ENCODE assay signal across 19 cellular contexts in genomic region chr16:476039-476438, GRCh38.
"Had no signal": no experiment of that assay in that cellular context is flagged by ENCODE, and none has a peak within 500 bp of the region (broad histone marks: within the 10 kb centered on the region; RNA-seq: fewer than 3 reads in every experiment).

No MANE protein-coding gene starts in this region.

- DNase-seq: activated CD4-positive, alpha-beta T cell treated with anti-CD3 and anti-CD28 coated beads, Interleukin-2, amount 50 U/mL, for 1 hour; activated CD4-positive, CD25-positive, alpha-beta regulatory T cell treated with anti-CD3 and anti-CD28 coated beads, Interleukin-2, amount 50 U/mL, for 72 hours; activated CD8-positive, alpha-beta memory T cell treated with anti-CD3 and anti-CD28 coated beads, Interleukin-2, amount 50 U/mL, for 4 hours; activated naive CD4-positive, alpha-beta T cell treated with anti-CD3 and anti-CD28 coated beads, Interleukin-2, amount 10 ng/mL, durations not matched to agents 7 days and 5 days; activated naive CD8-positive, alpha-beta T cell treated with anti-CD3 and anti-CD28 coated beads, Interleukin-2, amount 50 U/mL, for 24 hours; activated T-cell treated with anti-CD3 and anti-CD28 coated beads, Interleukin-2, amount 50 U/mL, for 4 hours; anterior cingulate cortex; effector CD8-positive, alpha-beta T cell; esophagus squamous epithelium; midbrain; stimulated activated CD4-positive, alpha-beta T cell treated with anti-CD3 and anti-CD28 coated beads, Interleukin-15, amount 100 ng/mL, for 24 hours; stimulated activated CD4-positive, alpha-beta T cell treated with anti-CD3 and anti-CD28 coated beads, Interleukin-4, amount 100 ng/mL, for 1 hour; T-helper 17 cell had no signal

- H3K9me3 ChIP-seq: breast epithelium, esophagus squamous epithelium had no signal

- H3K36me3 ChIP-seq: breast epithelium had no signal

- H3K27ac ChIP-seq: breast epithelium, esophagus squamous epithelium, hepatocyte, skin epidermis, VCaP had no signal

- H3K27me3 ChIP-seq: breast epithelium, esophagus squamous epithelium, hepatocyte had no signal

- H3K4me3 ChIP-seq: breast epithelium, esophagus squamous epithelium, hepatocyte, skin epidermis had no signal

- H3K4me1 ChIP-seq: breast epithelium had no signal

- ATAC-seq: activated naive CD8-positive, alpha-beta T cell treated with anti-CD3 and anti-CD28 coated beads, Interleukin-2, amount 50 U/mL, for 24 hours; activated T-cell treated with anti-CD3 and anti-CD28 coated beads, Interleukin-2, amount 50 U/mL, for 4 hours; left lobe of liver; right cardiac atrium; T-helper 17 cell had no signal
